ENCODE assay signal across 6 cellular contexts in genomic region chr17:8161289-8162231, GRCh38. TPM values are rescaled to one million over a fixed set of nuclear protein-coding genes. Genes with fewer than 3 reads are reported as not detected.
DNase-seq lines count a peak whose midpoint lies in the region; ATAC-seq, FAIRE-seq and TF ChIP-seq lines count a peak whose summit lies in the region.

No MANE protein-coding gene starts in this region.

- H3K79me2 ChIP-seq in fibroblast of lung (ENCODE audit: control insufficient read depth, insufficient read depth, low read length), result peaks cover 18% of the 10 kb centered on the region

- ATAC-seq in HG03159 (IDR thresholded peaks at IDR 0.05; ENCODE audit: unreplicated experiment), result no peak

- TF ChIP-seq POLR2A in H54 (IDR thresholded peaks at IDR 0.05; ENCODE audit: low read depth, low read length), result no peak

- peaks cover 8% of the 10 kb centered on the region; the same call in 1 of the 2 replicates for H3K4me1 ChIP-seq in SJCRH30
- peaks cover 41% of the 10 kb centered on the region for H3K4me1 ChIP-seq in fibroblast of lung (ENCODE audit: control insufficient read depth, extremely low read depth, insufficient read depth, low read length)
- peaks cover 16 to 58% (median 51%) of the 10 kb centered on the region in 5 donors for H3K4me1 ChIP-seq in subcutaneous abdominal adipose tissue (ENCODE audit: control insufficient read depth in 5 of 5, insufficient read depth in 5 of 5, low read length in 5 of 5)

- no peaks in the 10 kb centered on the region for H4K20me1 ChIP-seq in fibroblast of lung (ENCODE audit: control insufficient read depth, extremely low read depth, insufficient read depth, low read length)

- H3K27me3 ChIP-seq in SJCRH30 (no peaks in the 10 kb centered on the region), fibroblast of lung (ENCODE audit: control insufficient read depth, insufficient read depth, low read length) (no peaks in the 10 kb centered on the region), subcutaneous abdominal adipose tissue (ENCODE audit: control insufficient read depth in 5 of 5, insufficient read depth in 4 of 5, low read length in 5 of 5) (peaks cover 0 to 2% (median 0%) of the 10 kb centered on the region in 5 donors)

- H2AFZ ChIP-seq in fibroblast of lung (ENCODE audit: low read length), result no peak overlapping the region

- peak overlapping the region; percentile 92 for H3K4me2 ChIP-seq in fibroblast of lung (ENCODE audit: extremely low read depth, insufficient read depth, low read length)

- no peaks in the 10 kb centered on the region for H3K9me3 ChIP-seq in SJCRH30 (replicated peaks)
- H3K9me3 ChIP-seq in fibroblast of lung (ENCODE audit: control insufficient read depth, insufficient read depth, low read depth, low read length), result no peaks in the 10 kb centered on the region
- peaks cover 0 to under 1% (median 0%) of the 10 kb centered on the region in 5 donors for H3K9me3 ChIP-seq in subcutaneous abdominal adipose tissue (ENCODE audit: control insufficient read depth in 5 of 5, low read length in 5 of 5)

- no peak for DNase-seq in SJCRH30
- no peak for DNase-seq in fibroblast of lung (ENCODE audit: low read depth in 2 of 2)
- DNase-seq in DMS153 treated with DMSO at 0.1 percent for 48 hours (lab: John Stamatoyannopoulos, UW; ENCODE audit: unreplicated experiment), result no peak
- no peak for DNase-seq in H54 (ENCODE audit: insufficient read length, low spot score)

- TF ChIP-seq CTCF in fibroblast of lung (conservative IDR thresholded peaks at IDR 0.05 in 1 of 2, IDR thresholded peaks at IDR 0.05 in 1 of 2; ENCODE audit: low read depth in 1 of 2, low read length in 2 of 2), result no peak

- H3K4me3 ChIP-seq in SJCRH30 (peak overlapping the region; percentile 94), fibroblast of lung (replicated peaks in 1 of 4; ENCODE audit: control extremely low read depth in 1 of 4, insufficient read depth in 1 of 4, low read depth in 3 of 4, low read length in 4 of 4) (peak overlapping the region; percentile 75 to 97 (median 91)), subcutaneous abdominal adipose tissue (ENCODE audit: low read depth in 1 of 5, low read length in 5 of 5) (peak overlapping the region; percentile 84 to 97 (median 92))

- peaks cover 7% of the 10 kb centered on the region; the same call in 1 of the 2 replicates for H3K36me3 ChIP-seq in SJCRH30
- peaks cover 12% of the 10 kb centered on the region for H3K36me3 ChIP-seq in fibroblast of lung (ENCODE audit: control insufficient read depth, insufficient read depth, low read length)
- peaks cover 2 to 29% (median 25%) of the 10 kb centered on the region in 5 donors for H3K36me3 ChIP-seq in subcutaneous abdominal adipose tissue (ENCODE audit: control insufficient read depth in 5 of 5, insufficient read depth in 5 of 5, low read length in 5 of 5)

- H3K27ac ChIP-seq in SJCRH30 (no peak overlapping the region), fibroblast of lung (ENCODE audit: insufficient read depth, low read length) (peak overlapping the region; percentile 98), subcutaneous abdominal adipose tissue (ENCODE audit: low read depth, low read length) (peak overlapping the region; percentile 93)

- no peak for FAIRE-seq in H54 (lab: Jason Lieb, UNC)

- peak overlapping the region; percentile 100 for H3K9ac ChIP-seq in fibroblast of lung (ENCODE audit: insufficient read depth, low read length)
- H3K9ac ChIP-seq in subcutaneous abdominal adipose tissue (ENCODE audit: low read length in 5 of 5), result peak overlapping the region; percentile 77 to 99 (median 86)

RNA-seq across cellular contexts. Expression of gene VAMP2, which starts 1.2 kb away (rescaled TPM):
- total RNA-seq in SJCRH30 (2014; rRNA removed; shearing (Covaris generic)), result 6.1 and 7.9 TPM in 2 replicates
- total RNA-seq in fibroblast of lung, result 3.6 and 8.1 TPM in 2 replicates
- polyA plus RNA-seq in fibroblast of lung, result 12.2 and 14.2 TPM in 2 replicates
- 25.6 and 29.3 TPM in 2 replicates for polyA plus RNA-seq in fibroblast of lung (2012)
- polyA minus RNA-seq in fibroblast of lung (ENCODE audit: low replicate concordance), result 24.1 and 29.9 TPM in 2 replicates

RNA-seq across cellular contexts. Expression of gene PER1, which starts 9.4 kb away (rescaled TPM):
- total RNA-seq in SJCRH30 (2014; rRNA removed; shearing (Covaris generic)), result 9.3 and 13.5 TPM in 2 replicates
- 3.1 and 6.9 TPM in 2 replicates for total RNA-seq in fibroblast of lung
- polyA plus RNA-seq in fibroblast of lung, result 2.5 and 4.1 TPM in 2 replicates
- 4.9 and 6.7 TPM in 2 replicates for polyA plus RNA-seq in fibroblast of lung (2012)
- polyA minus RNA-seq in fibroblast of lung (ENCODE audit: low replicate concordance), result 50.9 and 72.7 TPM in 2 replicates

RNA-seq across cellular contexts. Expression of gene TMEM107, which starts 14.6 kb away (rescaled TPM):
- total RNA-seq in SJCRH30 (2014; rRNA removed; shearing (Covaris generic)), result 13.0 and 19.8 TPM in 2 replicates
- total RNA-seq in fibroblast of lung, result 15.4 and 36.0 TPM in 2 replicates
- polyA plus RNA-seq in fibroblast of lung, result 9.8 and 13.0 TPM in 2 replicates
- 9.9 and 11.9 TPM in 2 replicates for polyA plus RNA-seq in fibroblast of lung (2012)
- 27.9 and 61.8 TPM in 2 replicates for polyA minus RNA-seq in fibroblast of lung (ENCODE audit: low replicate concordance)

RNA-seq across cellular contexts. Expression of gene BORCS6, which starts 28.4 kb away (rescaled TPM):
- total RNA-seq in SJCRH30 (2014; rRNA removed; shearing (Covaris generic)), result 1.9 and 2.2 TPM in 2 replicates
- total RNA-seq in fibroblast of lung, result 6.9 and 11.4 TPM in 2 replicates
- polyA plus RNA-seq in fibroblast of lung, result 2.8 and 2.9 TPM in 2 replicates
- polyA plus RNA-seq in fibroblast of lung (2012), result 4.5 and 5.6 TPM in 2 replicates
- 3.2 and 4.0 TPM in 2 replicates for polyA minus RNA-seq in fibroblast of lung (ENCODE audit: low replicate concordance)

RNA-seq across cellular contexts. Expression of gene HES7, which starts 37.7 kb away (rescaled TPM):
- total RNA-seq in SJCRH30 (2014; rRNA removed; shearing (Covaris generic)), result 0.79 and 0.91 TPM in 2 replicates
- under 0.01 TPM in 1 of 2 replicates, not detected in the other for total RNA-seq in fibroblast of lung
- polyA plus RNA-seq in fibroblast of lung, result not detected in 2 replicates
- polyA plus RNA-seq in fibroblast of lung (2012), result not detected in 2 replicates
- not detected in 2 replicates for polyA minus RNA-seq in fibroblast of lung (ENCODE audit: low replicate concordance)
